28 cellular contexts compared by ENCODE assay signal in the genomic region with DNA sequence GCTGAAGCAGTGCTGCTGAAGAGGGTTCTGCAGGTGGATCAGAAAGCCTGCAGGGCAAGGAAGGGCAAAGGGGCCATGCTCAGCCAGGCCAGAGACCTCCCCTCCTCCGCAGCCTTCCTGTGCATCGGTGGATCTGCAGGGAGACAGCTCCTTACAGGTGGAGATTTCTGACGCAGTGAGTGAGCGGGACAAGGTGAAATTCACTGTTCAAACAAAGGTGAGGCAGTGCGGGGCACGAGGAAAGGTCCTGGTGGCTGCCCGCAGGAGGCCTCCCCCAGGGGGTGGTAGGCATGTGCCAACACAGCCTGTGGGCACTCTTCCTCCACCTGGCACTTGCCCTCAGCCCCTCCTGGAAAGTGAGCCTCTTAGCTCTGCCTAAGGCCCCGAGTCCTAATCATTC. TPM values are rescaled to one million over a fixed set of nuclear protein-coding genes. Genes with fewer than 3 reads are reported as not detected.
DNase-seq lines count a peak whose midpoint lies in the region; ATAC-seq and TF ChIP-seq lines count a peak whose summit lies in the region.
"Had no signal": no experiment of that assay in that cellular context is flagged by ENCODE, and none has a peak within 500 bp of the region (broad histone marks: within the 10 kb centered on the region; RNA-seq: fewer than 3 reads in every experiment).

No MANE protein-coding gene starts in this region.

- POLR2A ChIA-PET in activated CD8-positive, alpha-beta T cell treated with anti-CD3 and anti-CD28 coated beads, Interleukin-2, amount 10 ng/mL, durations not matched to agents 7 days and 5 days (lab: Charles Lee), result interaction anchor here (1.3 to 15.9 kb wide), 4 partner anchors 10 to 130 kb away, joined by 3 to 305 read pairs (median 10); a partner anchor contains a TSS
- POLR2A ChIA-PET in activated CD8-positive, alpha-beta T cell treated with anti-CD3 and anti-CD28 coated beads for 36 hours (lab: Charles Lee), result interaction anchor here (1.2 to 29.8 kb wide), 5 partner anchors 10 to 40 kb away, joined by 3 to 560 read pairs (median 13); a partner anchor contains a TSS
- POLR2A ChIA-PET in SK-N-SH (lab: Yijun Ruan, JAX), result interaction anchor here (0.6 to 2.7 kb wide), 3 partner anchors 11 to 70 kb away, joined by 3 to 13 read pairs (median 3); a partner anchor contains a TSS

- H4K8ac ChIP-seq in mesendoderm (ENCODE audit: low read depth, low read length), result no peak overlapping the region

- H2BK5ac ChIP-seq in mesendoderm (ENCODE audit: low read length), result no peak overlapping the region

- H3K36me3 Mint-ChIP-seq in activated CD8-positive, alpha-beta T cell treated with anti-CD3 and anti-CD28 coated beads, Interleukin-2, amount 10 ng/mL, durations not matched to agents 7 days and 5 days (ENCODE audit: low read depth), result peaks cover 41% of the 10 kb centered on the region
- peaks cover 33% of the 10 kb centered on the region for H3K36me3 Mint-ChIP-seq in activated CD8-positive, alpha-beta T cell treated with anti-CD3 and anti-CD28 coated beads for 36 hours (ENCODE audit: low read depth)

- H3K9ac ChIP-seq in SK-N-SH (no peak overlapping the region), mesendoderm (ENCODE audit: low read length) (no peak overlapping the region)

- no peak overlapping the region for H3K23ac ChIP-seq in mesendoderm (ENCODE audit: low read length)

- no peaks in the 10 kb centered on the region for H3K9me2 ChIP-seq in SK-N-SH

- H3K4me3 ChIP-seq in SK-N-SH (ENCODE audit: low read depth in 2 of 2, low read length in 1 of 2) (no peak overlapping the region), mesendoderm (ENCODE audit: low read length) (no peak overlapping the region)
- H3K4me3 ChIP-seq: esophagus muscularis mucosa, HAP-1, left ventricle myocardium inferior, SK-N-MC had no signal

- H3K79me2 ChIP-seq in SK-N-SH (ENCODE audit: insufficient read depth) (peaks cover 9% of the 10 kb centered on the region), mesendoderm (ENCODE audit: control insufficient read depth, insufficient read depth, low read length) (peaks cover 4% of the 10 kb centered on the region)

- H3K79me1 ChIP-seq in mesendoderm (ENCODE audit: low read length), result peaks cover 6% of the 10 kb centered on the region

- peaks cover 13% of the 10 kb centered on the region for H3K4me1 Mint-ChIP-seq in activated CD8-positive, alpha-beta T cell treated with anti-CD3 and anti-CD28 coated beads, Interleukin-2, amount 10 ng/mL, durations not matched to agents 7 days and 5 days (ENCODE audit: low read depth)
- peaks cover 9% of the 10 kb centered on the region for H3K4me1 Mint-ChIP-seq in activated CD8-positive, alpha-beta T cell treated with anti-CD3 and anti-CD28 coated beads for 36 hours (ENCODE audit: low read depth)
- H3K4me1 Mint-ChIP-seq in stimulated activated naive CD8-positive, alpha-beta T cell treated with anti-CD3 and anti-CD28 coated beads, Interleukin-15, amount 100 ng/mL, for 72 hours, result peaks cover 21% of the 10 kb centered on the region
- H3K4me1 Mint-ChIP-seq: mesothelial cell of epicardium had no signal

- peak overlapping the region; percentile 25 for H3K27ac Mint-ChIP-seq in activated CD8-positive, alpha-beta T cell treated with anti-CD3 and anti-CD28 coated beads, Interleukin-2, amount 10 ng/mL, durations not matched to agents 7 days and 5 days
- no peak overlapping the region for H3K27ac Mint-ChIP-seq in activated CD8-positive, alpha-beta T cell treated with anti-CD3 and anti-CD28 coated beads for 36 hours
- H3K27ac Mint-ChIP-seq in stimulated activated naive CD8-positive, alpha-beta T cell treated with anti-CD3 and anti-CD28 coated beads, Interleukin-15, amount 100 ng/mL, for 72 hours, result peak overlapping the region in 1 of 2 donors; percentile 86
- H3K27ac Mint-ChIP-seq: activated B cell treated with CpG ODN at 0.5 μM for 24 hours; activated CD4-positive, alpha-beta memory T cell treated with anti-CD3 and anti-CD28 coated beads for 36 hours; brain; mesothelial cell of epicardium had no signal

- no peaks in the 10 kb centered on the region for H3K9me3 ChIP-seq in SK-N-SH

- H3K36me3 ChIP-seq in SK-N-SH (replicated peaks in 1 of 2; ENCODE audit: control insufficient read depth in 1 of 2, insufficient read depth in 2 of 2, low read length in 1 of 2) (peaks cover 21 to 31% of the 10 kb centered on the region in 2 experiments), mesendoderm (ENCODE audit: control insufficient read depth, insufficient read depth, low read length) (peaks cover 6% of the 10 kb centered on the region)

- H3K27ac ChIP-seq in SK-N-SH (ENCODE audit: low read depth in 2 of 2, low read length in 1 of 2), result no peak overlapping the region
- no peak overlapping the region for H3K27ac ChIP-seq in mesendoderm (ENCODE audit: low read depth, low read length)
- H3K27ac ChIP-seq: esophagus muscularis mucosa, HL-60, left ventricle myocardium inferior, SK-N-MC had no signal

- H2AFZ ChIP-seq in SK-N-SH (ENCODE audit: low read depth), result no peak overlapping the region

- H3K4me3 Mint-ChIP-seq in activated CD8-positive, alpha-beta T cell treated with anti-CD3 and anti-CD28 coated beads, Interleukin-2, amount 10 ng/mL, durations not matched to agents 7 days and 5 days, result no peak overlapping the region
- no peak overlapping the region for H3K4me3 Mint-ChIP-seq in activated CD8-positive, alpha-beta T cell treated with anti-CD3 and anti-CD28 coated beads for 36 hours
- H3K4me3 Mint-ChIP-seq in stimulated activated naive CD8-positive, alpha-beta T cell treated with anti-CD3 and anti-CD28 coated beads, Interleukin-15, amount 100 ng/mL, for 72 hours, result no peak overlapping the region
- H3K4me3 Mint-ChIP-seq: activated B cell treated with CpG ODN at 0.5 μM for 24 hours; activated CD4-positive, alpha-beta memory T cell treated with anti-CD3 and anti-CD28 coated beads for 36 hours; brain; mesothelial cell of epicardium had no signal

- H2BK120ac ChIP-seq in mesendoderm (ENCODE audit: low read depth, low read length), result no peak overlapping the region

- no peak overlapping the region for H3K56ac ChIP-seq in mesendoderm (ENCODE audit: low read length)

- H3K27me3 ChIP-seq in SK-N-SH (ENCODE audit: insufficient read depth) (no peaks in the 10 kb centered on the region), mesendoderm (ENCODE audit: insufficient read depth, low read length, poor library complexity) (no peaks in the 10 kb centered on the region)
- H3K27me3 ChIP-seq: esophagus muscularis mucosa had no signal

- 67% methylated on average over 8 of the region's 8 CpGs for WGBS in SK-N-SH (ENCODE audit: low lambda C conversion rate)
- WGBS in mesendoderm (ENCODE audit: extremely low coverage, insufficient coverage, low lambda C conversion rate), result no CpG with 5 or more reads among the region's 8 CpGs

- CTCF ChIA-PET in activated CD8-positive, alpha-beta T cell treated with anti-CD3 and anti-CD28 coated beads, Interleukin-2, amount 10 ng/mL, durations not matched to agents 7 days and 5 days (lab: Charles Lee), result interaction anchor here (1.0 to 7.2 kb wide), 6 partner anchors 11 to 196 kb away, joined by 3 to 36 read pairs (median 6); a partner anchor contains a TSS
- CTCF ChIA-PET in activated CD8-positive, alpha-beta T cell treated with anti-CD3 and anti-CD28 coated beads for 36 hours (lab: Charles Lee), result interaction anchor here (1.8 to 5.1 kb wide), 5 partner anchors 11 to 70 kb away, joined by 6 to 47 read pairs (median 8); a partner anchor contains a TSS
- CTCF ChIA-PET in SK-N-SH (lab: Yijun Ruan, JAX), result interaction anchor here (1.3 to 5.3 kb wide), 6 partner anchors 11 to 138 kb away, joined by 3 to 30 read pairs (median 4); a partner anchor contains a TSS

- no peaks in the 10 kb centered on the region for H3K27me3 Mint-ChIP-seq in activated CD8-positive, alpha-beta T cell treated with anti-CD3 and anti-CD28 coated beads, Interleukin-2, amount 10 ng/mL, durations not matched to agents 7 days and 5 days (ENCODE audit: low read depth)
- H3K27me3 Mint-ChIP-seq in activated CD8-positive, alpha-beta T cell treated with anti-CD3 and anti-CD28 coated beads for 36 hours, result no peaks in the 10 kb centered on the region
- H3K27me3 Mint-ChIP-seq in stimulated activated naive CD8-positive, alpha-beta T cell treated with anti-CD3 and anti-CD28 coated beads, Interleukin-15, amount 100 ng/mL, for 72 hours, result no peaks in the 10 kb centered on the region
- H3K27me3 Mint-ChIP-seq: activated B cell treated with CpG ODN at 0.5 μM for 24 hours; activated CD4-positive, alpha-beta memory T cell treated with anti-CD3 and anti-CD28 coated beads for 36 hours; naive thymus-derived CD4-positive, alpha-beta T cell had no signal

- no peak overlapping the region for H3K4ac ChIP-seq in mesendoderm (ENCODE audit: low read depth, low read length)

- H4K5ac ChIP-seq in mesendoderm (ENCODE audit: low read length), result no peak overlapping the region

- TF ChIP-seq RAD21 in SK-N-SH (IDR thresholded peaks at IDR 0.05; ENCODE audit: low read length), result no peak

- intact Hi-C loops in activated CD8-positive, alpha-beta T cell treated with anti-CD3 and anti-CD28 coated beads for 36 hours (cut with micrococcal nuclease), result no loop called here

- H3F3A ChIP-seq in SK-N-SH (replicated peaks; ENCODE audit: insufficient read depth), result peaks cover 42% of the 10 kb centered on the region

- H2AK5ac ChIP-seq in mesendoderm (ENCODE audit: low read length), result no peak overlapping the region

- TF ChIP-seq EP300 in SK-N-SH (IDR thresholded peaks at IDR 0.05; ENCODE audit: borderline replicate concordance in 1 of 2, low read depth in 1 of 2, low read length in 1 of 2), result no peak

- H3K4me2 ChIP-seq in SK-N-SH (no peak overlapping the region), mesendoderm (ENCODE audit: low read length) (no peak overlapping the region)

- ATAC-seq in activated CD8-positive, alpha-beta T cell treated with anti-CD3 and anti-CD28 coated beads, Interleukin-2, amount 10 ng/mL, durations not matched to agents 7 days and 5 days, result peak; percentile 8
- no peak for ATAC-seq in activated CD8-positive, alpha-beta T cell treated with anti-CD3 and anti-CD28 coated beads for 36 hours
- peak; percentile 30 for ATAC-seq in stimulated activated naive CD8-positive, alpha-beta T cell treated with anti-CD3 and anti-CD28 coated beads, Interleukin-15, amount 100 ng/mL, for 72 hours
- no peak for ATAC-seq in omental fat pad (ENCODE audit: low FRiP score)
- ATAC-seq: naive thymus-derived CD4-positive, alpha-beta T cell; sciatic nerve had no signal

- no peak overlapping the region for H2BK15ac ChIP-seq in mesendoderm (replicated peaks; ENCODE audit: low read depth)

- no peak overlapping the region for H3K18ac ChIP-seq in mesendoderm (ENCODE audit: low read length)

- H3K4me1 ChIP-seq in SK-N-SH (ENCODE audit: control insufficient read depth in 1 of 2, insufficient read depth in 2 of 2, low read depth in 1 of 2, low read length in 1 of 2), result peaks cover 0 to 7% of the 10 kb centered on the region in 2 experiments; a peak in 1 of 4 replicates
- H3K4me1 ChIP-seq in mesendoderm (ENCODE audit: control insufficient read depth, low read depth, low read length), result no peaks in the 10 kb centered on the region
- H3K4me1 ChIP-seq: HAP-1 had no signal

- no peaks in the 10 kb centered on the region for H3K9me3 Mint-ChIP-seq in activated CD8-positive, alpha-beta T cell treated with anti-CD3 and anti-CD28 coated beads, Interleukin-2, amount 10 ng/mL, durations not matched to agents 7 days and 5 days (ENCODE audit: insufficient read depth)
- H3K9me3 Mint-ChIP-seq in activated CD8-positive, alpha-beta T cell treated with anti-CD3 and anti-CD28 coated beads for 36 hours, result peaks cover 3% of the 10 kb centered on the region
- H3K9me3 Mint-ChIP-seq in stimulated activated naive CD8-positive, alpha-beta T cell treated with anti-CD3 and anti-CD28 coated beads, Interleukin-15, amount 100 ng/mL, for 72 hours, result peaks cover 0 to 9% of the 10 kb centered on the region in 2 donors
- H3K9me3 Mint-ChIP-seq: activated B cell treated with CpG ODN at 0.5 μM for 24 hours, brain, mesothelial cell of epicardium had no signal

- TF ChIP-seq CTCF in activated CD8-positive, alpha-beta T cell treated with anti-CD3 and anti-CD28 coated beads for 36 hours (IDR thresholded peaks at IDR 0.05), result no peak
- TF ChIP-seq CTCF in SK-N-SH (IDR thresholded peaks at IDR 0.05), result no peak
- TF ChIP-seq CTCF in omental fat pad (IDR thresholded peaks at IDR 0.05), result no peak

- peaks cover 24% of the 10 kb centered on the region for H4K20me1 ChIP-seq in SK-N-SH (ENCODE audit: insufficient read depth)

- no peak for DNase-seq in activated CD8-positive, alpha-beta T cell treated with anti-CD3 and anti-CD28 coated beads, Interleukin-2, amount 10 ng/mL, durations not matched to agents 7 days and 5 days
- no peak for DNase-seq in activated CD8-positive, alpha-beta T cell treated with anti-CD3 and anti-CD28 coated beads for 36 hours
- peak; percentile 12 for DNase-seq in SK-N-SH
- DNase-seq in mesendoderm, result peak; percentile 23
- no peak for DNase-seq in stimulated activated naive CD8-positive, alpha-beta T cell treated with anti-CD3 and anti-CD28 coated beads, Interleukin-15, amount 100 ng/mL, for 72 hours
- DNase-seq in omental fat pad (ENCODE audit: low spot score), result no peak
- no peak for DNase-seq in DMS53 treated with DMSO at 0.1 percent for 48 hours (lab: John Stamatoyannopoulos, UW; ENCODE audit: unreplicated experiment)
- no peak for DNase-seq in central memory CD4-positive, alpha-beta T cell
- DNase-seq: activated B cell treated with CpG ODN at 0.5 μM for 24 hours; activated naive CD4-positive, alpha-beta T cell; DMS53; effector memory CD4-positive, alpha-beta T cell; left ventricle myocardium inferior; NCI-H187; NCI-H526; T-helper 9 cell had no signal

RNA-seq across cellular contexts. Expression of a gene that starts 8.6 kb away (rescaled TPM):
- total RNA-seq in activated CD8-positive, alpha-beta T cell treated with anti-CD3 and anti-CD28 coated beads, Interleukin-2, amount 10 ng/mL, durations not matched to agents 7 days and 5 days, result 1,000 to 10,000 TPM; 2,110 to 2,145 TPM
- total RNA-seq in activated CD8-positive, alpha-beta T cell treated with anti-CD3 and anti-CD28 coated beads for 36 hours, result 1,000 to 10,000 TPM; 1,059 to 1,062 TPM
- 2,761 and 4,252 TPM in 2 replicates for polyA plus RNA-seq in SK-N-SH (2012; rRNA removed)
- polyA plus RNA-seq in SK-N-SH (2012; cell fraction: cytosol; rRNA removed), result 2,515 and 2,544 TPM in 2 replicates
- polyA plus RNA-seq in SK-N-SH (2012; cell fraction: nucleus; rRNA removed), result 1,901 and 2,978 TPM in 2 replicates
- polyA plus RNA-seq in mesendoderm (2013, experiment 1 of 2), result 1,253 TPM
- 1,244 TPM for polyA plus RNA-seq in mesendoderm (2013, experiment 2 of 2)
- 100 to 1,000 TPM; 485 to 798 (median 586) TPM for total RNA-seq in omental fat pad

RNA-seq across cellular contexts. Expression of a gene that starts 10.9 kb away (rescaled TPM):
- total RNA-seq in activated CD8-positive, alpha-beta T cell treated with anti-CD3 and anti-CD28 coated beads, Interleukin-2, amount 10 ng/mL, durations not matched to agents 7 days and 5 days, result 100 to 1,000 TPM; 106 to 111 TPM
- total RNA-seq in activated CD8-positive, alpha-beta T cell treated with anti-CD3 and anti-CD28 coated beads for 36 hours, result 10 to 100 TPM; 54.7 to 60.2 TPM
- polyA plus RNA-seq in SK-N-SH (2012; rRNA removed), result 39.7 and 58.2 TPM in 2 replicates
- polyA plus RNA-seq in SK-N-SH (2012; cell fraction: cytosol; rRNA removed), result 20.4 and 26.8 TPM in 2 replicates
- 309 and 491 TPM in 2 replicates for polyA plus RNA-seq in SK-N-SH (2012; cell fraction: nucleus; rRNA removed)
- 34.0 TPM for polyA plus RNA-seq in mesendoderm (2013, experiment 1 of 2)
- polyA plus RNA-seq in mesendoderm (2013, experiment 2 of 2), result 34.8 TPM
- 10 to 100 TPM; 25.9 to 60.8 (median 28.8) TPM for total RNA-seq in omental fat pad

RNA-seq across cellular contexts. Expression of a gene that starts 15.6 kb away (rescaled TPM):
- total RNA-seq in activated CD8-positive, alpha-beta T cell treated with anti-CD3 and anti-CD28 coated beads, Interleukin-2, amount 10 ng/mL, durations not matched to agents 7 days and 5 days, result 1 to 10 TPM in 1 of 2 experiments, under 1 TPM in 1; 0.44 to 1.6 TPM
- total RNA-seq in activated CD8-positive, alpha-beta T cell treated with anti-CD3 and anti-CD28 coated beads for 36 hours, result 1 to 10 TPM; 1.6 to 2.1 TPM
- polyA plus RNA-seq in SK-N-SH (2012; rRNA removed), result 0.81 and 1.0 TPM in 2 replicates
- polyA plus RNA-seq in SK-N-SH (2012; cell fraction: cytosol; rRNA removed), result 0.39 and 0.58 TPM in 2 replicates
- 5.2 and 6.4 TPM in 2 replicates for polyA plus RNA-seq in SK-N-SH (2012; cell fraction: nucleus; rRNA removed)
- 0.10 TPM for polyA plus RNA-seq in mesendoderm (2013, experiment 1 of 2)
- polyA plus RNA-seq in mesendoderm (2013, experiment 2 of 2), result 0.08 TPM
- total RNA-seq in omental fat pad, result 1 to 10 TPM in 2 of 4 donors, under 1 TPM in 2; 0.79 to 1.6 (median 1.1) TPM
- total RNA-seq: A172, left ventricle myocardium inferior, RPMI7951 had no signal

RNA-seq across cellular contexts. Expression of a gene that starts 23.2 kb away (rescaled TPM):
- 1 to 10 TPM; 4.8 to 5.0 TPM for total RNA-seq in activated CD8-positive, alpha-beta T cell treated with anti-CD3 and anti-CD28 coated beads, Interleukin-2, amount 10 ng/mL, durations not matched to agents 7 days and 5 days
- total RNA-seq in activated CD8-positive, alpha-beta T cell treated with anti-CD3 and anti-CD28 coated beads for 36 hours, result 10 to 100 TPM; 17.1 to 18.0 TPM
- 194 and 203 TPM in 2 replicates for polyA plus RNA-seq in SK-N-SH (2012; rRNA removed)
- polyA plus RNA-seq in SK-N-SH (2012; cell fraction: cytosol; rRNA removed), result 81.0 and 118 TPM in 2 replicates
- polyA plus RNA-seq in SK-N-SH (2012; cell fraction: nucleus; rRNA removed), result 444 and 585 TPM in 2 replicates
- 9.1 TPM for polyA plus RNA-seq in mesendoderm (2013, experiment 1 of 2)
- polyA plus RNA-seq in mesendoderm (2013, experiment 2 of 2), result 8.7 TPM
- 10 to 100 TPM; 39.4 to 81.8 (median 66.1) TPM for total RNA-seq in omental fat pad

RNA-seq across cellular contexts. Expression of a gene that starts 30.3 kb away (rescaled TPM):
- 100 to 1,000 TPM; 381 to 413 TPM for total RNA-seq in activated CD8-positive, alpha-beta T cell treated with anti-CD3 and anti-CD28 coated beads, Interleukin-2, amount 10 ng/mL, durations not matched to agents 7 days and 5 days
- total RNA-seq in activated CD8-positive, alpha-beta T cell treated with anti-CD3 and anti-CD28 coated beads for 36 hours, result 100 to 1,000 TPM; 124 to 126 TPM
- 0.49 and 0.68 TPM in 2 replicates for polyA plus RNA-seq in SK-N-SH (2012; rRNA removed)
- 0.22 and 0.29 TPM in 2 replicates for polyA plus RNA-seq in SK-N-SH (2012; cell fraction: cytosol; rRNA removed)
- 0.59 and 0.62 TPM in 2 replicates for polyA plus RNA-seq in SK-N-SH (2012; cell fraction: nucleus; rRNA removed)
- not detected for polyA plus RNA-seq in mesendoderm (2013, experiment 1 of 2)
- not detected for polyA plus RNA-seq in mesendoderm (2013, experiment 2 of 2)
- total RNA-seq in omental fat pad, result 1 to 10 TPM; 1.6 to 3.9 (median 2.8) TPM
- total RNA-seq: frontal cortex, mesothelial cell of epicardium had no signal

Comparison
In these comparisons a context has a peak if more than half of its experiments do, and no peak if none do; other contexts are left out.
1. ATAC-seq: peak in activated CD8-positive, alpha-beta T cell treated with anti-CD3 and anti-CD28 coated beads, Interleukin-2, amount 10 ng/mL, durations not matched to agents 7 days and 5 days (single experiment) and stimulated activated naive CD8-positive, alpha-beta T cell treated with anti-CD3 and anti-CD28 coated beads, Interleukin-15, amount 100 ng/mL, for 72 hours (single experiment); none in activated CD8-positive, alpha-beta T cell treated with anti-CD3 and anti-CD28 coated beads for 36 hours (single experiment) and omental fat pad (single experiment).
2. DNase-seq: peak in SK-N-SH (single experiment) and mesendoderm (single experiment); none in activated CD8-positive, alpha-beta T cell treated with anti-CD3 and anti-CD28 coated beads, Interleukin-2, amount 10 ng/mL, durations not matched to agents 7 days and 5 days (single experiment), activated CD8-positive, alpha-beta T cell treated with anti-CD3 and anti-CD28 coated beads for 36 hours (single experiment), stimulated activated naive CD8-positive, alpha-beta T cell treated with anti-CD3 and anti-CD28 coated beads, Interleukin-15, amount 100 ng/mL, for 72 hours (0 of 2), omental fat pad (single experiment), DMS53 treated with DMSO at 0.1 percent for 48 hours (single experiment) and central memory CD4-positive, alpha-beta T cell (single experiment).